Comparison of ENCODE assay signal across 17 cellular contexts in the genomic region with DNA sequence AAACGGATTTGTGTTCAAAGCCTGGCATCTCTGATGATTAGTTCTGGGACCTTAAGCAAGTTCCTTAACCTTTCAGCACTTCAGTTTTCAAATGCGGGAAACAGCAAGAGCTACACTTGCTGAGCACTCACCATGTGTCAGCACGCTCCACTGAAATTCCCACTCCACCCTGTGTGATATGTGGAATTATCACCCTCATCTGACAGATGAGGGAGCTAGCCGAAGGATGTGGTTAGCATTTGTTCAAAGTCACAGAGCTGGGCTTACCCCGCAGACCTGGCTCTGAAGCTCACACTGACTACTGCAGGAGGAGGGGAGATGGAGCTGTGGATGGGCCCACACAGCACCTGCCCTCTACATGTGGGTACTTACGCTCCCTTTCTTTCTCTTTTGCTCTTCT. TPM values are rescaled to one million over a fixed set of nuclear protein-coding genes. Genes with fewer than 3 reads are reported as not detected.
DNase-seq lines count a peak whose midpoint lies in the region; ATAC-seq, FAIRE-seq and TF ChIP-seq lines count a peak whose summit lies in the region.
"Had no signal": no experiment of that assay in that cellular context is flagged by ENCODE, and none has a peak within 500 bp of the region (broad histone marks: within the 10 kb centered on the region; RNA-seq: fewer than 3 reads in every experiment).

No MANE protein-coding gene starts in this region.

- H3K9me3 ChIP-seq in T-helper 17 cell (ENCODE audit: control insufficient read depth, low read length, poor library complexity, severe bottlenecking) (no peaks in the 10 kb centered on the region), neural progenitor cell (ENCODE audit: low read depth) (no peaks in the 10 kb centered on the region), ovary (no peaks in the 10 kb centered on the region)
- H3K9me3 ChIP-seq: heart left ventricle, thyroid gland had no signal

- FAIRE-seq in GM12891 (lab: Jason Lieb, UNC): peak; percentile 78
- FAIRE-seq: RCC 7860 had no signal

- peaks cover 3% of the 10 kb centered on the region for H3K4me1 ChIP-seq in neural progenitor cell
- no peaks in the 10 kb centered on the region for H3K4me1 ChIP-seq in ovary (ENCODE audit: insufficient read depth)
- H3K4me1 ChIP-seq: thyroid gland had no signal

- H3K4me2 ChIP-seq in neural progenitor cell: no peak overlapping the region

- H3K9me3 Mint-ChIP-seq in neural progenitor cell: no peaks in the 10 kb centered on the region

- no peak overlapping the region for H3K9ac ChIP-seq in neural progenitor cell

- TF ChIP-seq EP300 in ovary (IDR thresholded peaks at IDR 0.05): no peak

- TF ChIP-seq CTCF in neural progenitor cell (IDR thresholded peaks at IDR 0.05): no peak
- TF ChIP-seq CTCF in ovary (IDR thresholded peaks at IDR 0.05): no peak

- WGBS in ovary, 3 donors: 84 to 92% (median 87%) methylated on average over 6 of the region's 6 CpGs

- peaks cover 43% of the 10 kb centered on the region for H3K4me1 Mint-ChIP-seq in T-helper 17 cell
- no peaks in the 10 kb centered on the region for H3K4me1 Mint-ChIP-seq in neural progenitor cell

- H3K27me3 Mint-ChIP-seq in T-helper 17 cell: peaks cover 5% of the 10 kb centered on the region
- peaks cover 2% of the 10 kb centered on the region for H3K27me3 Mint-ChIP-seq in neural progenitor cell (ENCODE audit: insufficient read depth, low read depth)

- H3K36me3 ChIP-seq in neural progenitor cell (no peaks in the 10 kb centered on the region), ovary (no peaks in the 10 kb centered on the region)
- H3K36me3 ChIP-seq: heart left ventricle, thyroid gland had no signal

- H4K20me1 ChIP-seq in neural progenitor cell (ENCODE audit: low read depth): no peaks in the 10 kb centered on the region

- no peaks in the 10 kb centered on the region for H3K27me3 ChIP-seq in neural progenitor cell
- H3K27me3 ChIP-seq in ovary: no peaks in the 10 kb centered on the region
- H3K27me3 ChIP-seq: thyroid gland had no signal

- intact Hi-C loops in ovary (cut with DNase I): no loop called here

- H3K79me2 ChIP-seq in neural progenitor cell (ENCODE audit: low read depth): no peaks in the 10 kb centered on the region

- no peak overlapping the region for H3K4me3 ChIP-seq in neural progenitor cell
- no peak overlapping the region for H3K4me3 ChIP-seq in ovary
- H3K4me3 ChIP-seq: heart left ventricle, thyroid gland had no signal

- no peak for TF ChIP-seq POLR2A in GM12891 (IDR thresholded peaks at IDR 0.05; ENCODE audit: low read depth, low read length)
- TF ChIP-seq POLR2A in ovary (IDR thresholded peaks at IDR 0.05): no peak

- H3K4me3 Mint-ChIP-seq in T-helper 17 cell (peak overlapping the region; percentile 76), neural progenitor cell (no peak overlapping the region)

- H2AFZ ChIP-seq in neural progenitor cell (replicated peaks): peak overlapping the region; percentile 24

- ATAC-seq in T-helper 17 cell (peak; percentile 65), GM21528 (IDR thresholded peaks at IDR 0.05; ENCODE audit: low FRiP score, unreplicated experiment) (no peak)
- ATAC-seq: esophagus mucosa had no signal

- H3K27ac ChIP-seq in neural progenitor cell (no peak overlapping the region), ovary (no peak overlapping the region)
- H3K27ac ChIP-seq: heart left ventricle, thyroid gland had no signal

- DNase-seq in GM12891 (ENCODE audit: insufficient read length, low spot score) (no peak), T-helper 17 cell (no peak), neural progenitor cell (ENCODE audit: low spot score) (no peak), ovary (no peak)
- peak; percentile 21 for DNase-seq in activated naive CD4-positive, alpha-beta T cell treated with anti-CD3 and anti-CD28 coated beads, Interleukin-2, amount 50 U/mL, for 16 hours
- no peak for DNase-seq in activated effector memory CD4-positive, alpha-beta T cell treated with Interleukin-2 at 50 U/mL for 16 hours
- DNase-seq: aorta; cortex of kidney; heart left ventricle; NCI-H187; NCI-H526 treated with DMSO at 0.1 percent for 48 hours; stimulated activated CD4-positive, alpha-beta T cell treated with anti-CD3 and anti-CD28 coated beads, Interleukin-12 subunit alpha, Interleukin-12 subunit beta, amount 100 ng/mL, for 4 hours; SW 1271 had no signal

- H3F3A ChIP-seq in neural progenitor cell (ENCODE audit: low read depth): peaks cover 3% of the 10 kb centered on the region

- H3K36me3 Mint-ChIP-seq in T-helper 17 cell (ENCODE audit: low read depth): no peaks in the 10 kb centered on the region
- no peaks in the 10 kb centered on the region for H3K36me3 Mint-ChIP-seq in neural progenitor cell

- H3K27ac Mint-ChIP-seq in T-helper 17 cell: peak overlapping the region; percentile 79
- H3K27ac Mint-ChIP-seq in neural progenitor cell: no peak overlapping the region

TF ChIP-seq in GM12891, 5 proteins besides CTCF, POLR2A, EP300 and RAD21:
- TF ChIP-seq TAF1 (IDR thresholded peaks at IDR 0.05; ENCODE audit: low read depth, low read length) (no peak), POU2F2 (IDR thresholded peaks at IDR 0.05; ENCODE audit: low read depth, low read length) (no peak), SPI1 (IDR thresholded peaks at IDR 0.05; ENCODE audit: low read depth, low read length) (no peak), PAX5 (IDR thresholded peaks at IDR 0.05; ENCODE audit: insufficient read depth, low read length, severe bottlenecking) (no peak), POLR2AphosphoS5 (IDR thresholded peaks at IDR 0.05; ENCODE audit: low read depth, low read length) (no peak)
TF ChIP-seq in GM12891: peak in this region for 0.

RNA-seq across cellular contexts. Expression of a gene that starts 29.1 kb away (rescaled TPM):
- polyA plus RNA-seq in GM12891 (2012; ENCODE audit: low read depth, missing spikeins): 9.7 TPM
- total RNA-seq in T-helper 17 cell (1 to 10 TPM; 2.1 to 3.4 TPM), neural progenitor cell (ENCODE audit: low replicate concordance) (0.06 and 0.25 TPM in 2 replicates), ovary (1 to 10 TPM in 2 of 7 donors, under 1 TPM in 3, not detected in 2; 0.25 to 1.7 (median 0.61) TPM)
- 1 to 10 TPM in 1 of 2 donors, under 1 TPM in 1; 0.02 to 1.8 TPM for polyA plus RNA-seq in ovary
